Comparison of ENCODE assay signal across 22 cellular contexts in genomic region chr1:214801191-214801590, GRCh38.
"Had no signal": no experiment of that assay in that cellular context is flagged by ENCODE, and none has a peak within 500 bp of the region (broad histone marks: within the 10 kb centered on the region; RNA-seq: fewer than 3 reads in every experiment).

No MANE protein-coding gene starts in this region.

- H3K36me3 ChIP-seq: ascending aorta, gastrocnemius medialis, left ventricle myocardium inferior, right atrium auricular region, suprapubic skin, transverse colon, uterus had no signal

- H3K4me1 ChIP-seq: ascending aorta, gastrocnemius medialis, left ventricle myocardium inferior, right atrium auricular region, suprapubic skin, transverse colon, uterus had no signal

- H3K4me3 ChIP-seq: ascending aorta, gastrocnemius medialis, left ventricle myocardium inferior, right atrium auricular region, skin epidermis, suprapubic skin, transverse colon, uterus had no signal

- H3K27ac ChIP-seq: ascending aorta, gastrocnemius medialis, left ventricle myocardium inferior, right atrium auricular region, skin epidermis, suprapubic skin, transverse colon, uterus had no signal

- H3K27me3 ChIP-seq: ascending aorta, gastrocnemius medialis, right atrium auricular region, suprapubic skin, transverse colon, uterus had no signal

- H3K9me3 ChIP-seq: gastrocnemius medialis, suprapubic skin, transverse colon, uterus had no signal

- ATAC-seq: activated CD4-positive, CD25-positive, alpha-beta regulatory T cell treated with anti-CD3 and anti-CD28 coated beads, Interleukin-2, amount 50 U/mL, for 24 hours; activated T-cell treated with anti-CD3 and anti-CD28 coated beads, Interleukin-2, amount 50 U/mL, for 72 hours; gastrocnemius medialis; stimulated activated naive CD8-positive, alpha-beta T cell treated with anti-CD3 and anti-CD28 coated beads, Interleukin-15, amount 100 ng/mL, for 72 hours had no signal

- DNase-seq: activated CD4-positive, alpha-beta T cell treated with anti-CD3 and anti-CD28 coated beads, Interleukin-2, amount 50 U/mL, for 1 hour; activated CD8-positive, alpha-beta memory T cell treated with anti-CD3 and anti-CD28 coated beads for 24 hours; activated effector memory CD4-positive, alpha-beta T cell treated with anti-CD3 and anti-CD28 coated beads, Interleukin-2, amount 50 U/mL, for 16 hours; activated naive CD4-positive, alpha-beta T cell treated with anti-CD3 and anti-CD28 coated beads, Interleukin-2, amount 50 U/mL, for 16 hours; activated T-cell treated with anti-CD3 and anti-CD28 coated beads, Interleukin-2, amount 50 U/mL, for 72 hours; effector CD4-positive, alpha-beta T cell; gastrocnemius medialis; head of caudate nucleus; kidney glomerular epithelial cell; left ventricle myocardium inferior; nephron progenitor cell; nucleus accumbens; stimulated activated naive CD8-positive, alpha-beta T cell treated with anti-CD3 and anti-CD28 coated beads, Interleukin-15, amount 100 ng/mL, for 72 hours; T-helper 1 cell; T1000; transverse colon; uterus had no signal
